25 cellular contexts compared by ENCODE assay signal in the genomic region with DNA sequence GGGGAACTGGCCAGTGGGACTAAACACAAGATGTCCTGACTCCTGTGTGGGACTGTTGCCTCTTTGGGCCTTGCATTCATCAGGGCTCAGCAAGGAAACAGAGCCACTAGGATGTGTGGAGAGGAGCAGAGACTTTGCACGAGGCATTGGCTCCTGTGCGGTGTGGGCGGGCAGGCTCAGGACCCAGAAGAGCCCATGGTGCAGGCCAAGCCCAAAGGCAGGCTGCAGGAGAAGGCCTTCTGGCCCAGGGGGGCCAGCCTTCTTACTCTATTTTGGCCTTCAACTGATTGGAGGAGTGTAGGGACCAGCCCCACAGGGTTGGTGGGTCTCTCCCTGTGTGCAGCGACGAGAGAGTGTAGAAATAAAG. TPM values are rescaled to one million over a fixed set of nuclear protein-coding genes. Genes with fewer than 3 reads are reported as not detected.
DNase-seq lines count a peak whose midpoint lies in the region; ATAC-seq, FAIRE-seq and TF ChIP-seq lines count a peak whose summit lies in the region.
"Had no signal": no experiment of that assay in that cellular context is flagged by ENCODE, and none has a peak within 500 bp of the region (broad histone marks: within the 10 kb centered on the region; RNA-seq: fewer than 3 reads in every experiment).

No MANE protein-coding gene starts in this region.

- intact Hi-C loops in left ventricle myocardium inferior (cut with micrococcal nuclease) (no loop called here), Right ventricle myocardium inferior (cut with DNase I) (no loop called here), right lobe of liver (cut with DNase I) (no loop called here), posterior vena cava (cut with DNase I) (loop anchor here in 1 of 2 donors (1.0 kb wide), 1 partner anchor 26 kb away; no protein-coding TSS in a partner anchor)

- H3K36me3 ChIP-seq in left ventricle myocardium inferior = no peaks in the 10 kb centered on the region
- no peaks in the 10 kb centered on the region for H3K36me3 ChIP-seq in right lobe of liver
- H3K36me3 ChIP-seq: BE2C, HAP-1 had no signal

- ATAC-seq in Right ventricle myocardium inferior = no peak
- no peak for ATAC-seq in right lobe of liver
- no peak for ATAC-seq in GM21390 (IDR thresholded peaks at IDR 0.05; ENCODE audit: unreplicated experiment)
- no peak for ATAC-seq in HG03442 (IDR thresholded peaks at IDR 0.05; ENCODE audit: unreplicated experiment)

- H3K4me3 ChIP-seq in left ventricle myocardium inferior (no peak overlapping the region), right lobe of liver (peak overlapping the region in 1 of 3 donors; percentile 33)
- H3K4me3 ChIP-seq: HAP-1 had no signal

- H3K27ac ChIP-seq in left ventricle myocardium inferior (replicated peaks) = peak overlapping the region; percentile 24
- H3K27ac ChIP-seq in right lobe of liver = peak overlapping the region; percentile 63 to 98 (median 84)
- H3K27ac ChIP-seq: RWPE1 had no signal

- TF ChIP-seq CTCF in left ventricle myocardium inferior (IDR thresholded peaks at IDR 0.05; ENCODE audit: borderline replicate concordance) (no peak), right lobe of liver (IDR thresholded peaks at IDR 0.05) (no peak)

- no peaks in the 10 kb centered on the region for H3K9me3 ChIP-seq in left ventricle myocardium inferior (replicated peaks)
- no peaks in the 10 kb centered on the region for H3K9me3 ChIP-seq in right lobe of liver
- H3K9me3 ChIP-seq: BE2C, HAP-1 had no signal

- FAIRE-seq in RCC 7860 (lab: Jason Lieb, UNC) = no peak

- H3K4me1 ChIP-seq in left ventricle myocardium inferior (peaks cover 11% of the 10 kb centered on the region), right lobe of liver (peaks cover 0 to 27% (median 13%) of the 10 kb centered on the region in 4 donors)
- H3K4me1 ChIP-seq: BE2C, HAP-1 had no signal

- no peak for DNase-seq in left ventricle myocardium inferior
- DNase-seq in Right ventricle myocardium inferior (ENCODE audit: missing footprints) = no peak
- no peak for DNase-seq in right lobe of liver
- DNase-seq in posterior vena cava (ENCODE audit: low spot score) = peak; percentile 52
- no peak for DNase-seq in activated CD4-positive, alpha-beta T cell treated with anti-CD3 and anti-CD28 coated beads for 4 hours
- DNase-seq in RCC 7860 (ENCODE audit: low spot score) = no peak
- DNase-seq: 8988T; ACHN; BE2C; CD4-positive, alpha-beta T cell; DMS53; GOT3; HFFc6; NCI-H1048; NCI-H1694 treated with DMSO at 0.1 percent for 48 hours; NCI-H2081; NCI-H2171; NCI-H226; NCI-H510A; NCI-H69; SHP77 treated with DMSO at 0.1 percent for 48 hours had no signal

- H3K27me3 ChIP-seq in left ventricle myocardium inferior (ENCODE audit: low read depth) (peaks cover 19% of the 10 kb centered on the region), right lobe of liver (no peaks in the 10 kb centered on the region)

- TF ChIP-seq POLR2A in right lobe of liver (IDR thresholded peaks at IDR 0.05) = peak; percentile 4

- 47% methylated on average over 4 of the region's 5 CpGs for WGBS in right lobe of liver (ENCODE audit: insufficient coverage, low coverage, low lambda C conversion rate, missing lambda C conversion rate)

RNA-seq across cellular contexts. Expression of gene LRRC3, which starts 23.5 kb away (rescaled TPM):
- total RNA-seq in left ventricle myocardium inferior = 1.8 TPM
- 3.3 TPM for total RNA-seq in Right ventricle myocardium inferior
- 10 to 100 TPM in 5 of 6 experiments, 1 to 10 TPM in 1; 7.5 to 19.3 (median 13.9) TPM for total RNA-seq in right lobe of liver
- total RNA-seq in posterior vena cava = 1 to 10 TPM; 1.5 to 1.8 TPM
- total RNA-seq: HFFc6 had no signal
